ENCODE assay signal across 8 cellular contexts in genomic region chr17:44759096-44759915, GRCh38. TPM values are rescaled to one million over a fixed set of nuclear protein-coding genes. Genes with fewer than 3 reads are reported as not detected.
DNase-seq lines count a peak whose midpoint lies in the region; ATAC-seq and TF ChIP-seq lines count a peak whose summit lies in the region.

No MANE protein-coding gene starts in this region.

- in situ Hi-C loops in transverse colon (cut with MboI; ENCODE audit: low pct_ligation_motif_present in 1 of 4, low pct_unique_long_range_greater_than_20kb in 1 of 4, low sequenced_read_pairs in 3 of 4): no loop called here

- TF ChIP-seq CTCF in ascending aorta (IDR thresholded peaks at IDR 0.05): no peak
- no peak for TF ChIP-seq CTCF in transverse colon (IDR thresholded peaks at IDR 0.05)

- no peaks in the 10 kb centered on the region for H3K9me3 Mint-ChIP-seq in activated CD8-positive, alpha-beta memory T cell treated with anti-CD3 and anti-CD28 coated beads, Interleukin-2, amount 10 ng/mL, durations not matched to agents 7 days and 5 days (ENCODE audit: low read depth)

- H3K36me3 Mint-ChIP-seq in activated CD8-positive, alpha-beta memory T cell treated with anti-CD3 and anti-CD28 coated beads, Interleukin-2, amount 10 ng/mL, durations not matched to agents 7 days and 5 days: no peaks in the 10 kb centered on the region

- H3K27ac ChIP-seq in ascending aorta (no peak overlapping the region), iPS-20b (ENCODE audit: low read length) (no peak overlapping the region), transverse colon (no peak overlapping the region)

- peak overlapping the region; percentile 58 to 63 for H3K4me3 ChIP-seq in ascending aorta
- peak overlapping the region; percentile 54 for H3K4me3 ChIP-seq in iPS-20b (ENCODE audit: low read length)
- H3K4me3 ChIP-seq in transverse colon: peak overlapping the region; percentile 23 to 48 (median 31)

- intact Hi-C loops in ascending aorta (cut with DNase I) (no loop called here), transverse colon (cut with DNase I; ENCODE audit: low total_unique reads) (no loop called here)

- H3K4me1 Mint-ChIP-seq in activated CD8-positive, alpha-beta memory T cell treated with anti-CD3 and anti-CD28 coated beads, Interleukin-2, amount 10 ng/mL, durations not matched to agents 7 days and 5 days: no peaks in the 10 kb centered on the region

- H3K27ac Mint-ChIP-seq in activated CD8-positive, alpha-beta memory T cell treated with anti-CD3 and anti-CD28 coated beads, Interleukin-2, amount 10 ng/mL, durations not matched to agents 7 days and 5 days: no peak overlapping the region

- H3K36me3 ChIP-seq in ascending aorta: no peaks in the 10 kb centered on the region
- no peaks in the 10 kb centered on the region for H3K36me3 ChIP-seq in iPS-20b (ENCODE audit: insufficient read depth, low read depth, low read length)
- no peaks in the 10 kb centered on the region for H3K36me3 ChIP-seq in transverse colon

- CTCF ChIA-PET in activated CD8-positive, alpha-beta memory T cell treated with anti-CD3 and anti-CD28 coated beads, Interleukin-2, amount 10 ng/mL, durations not matched to agents 7 days and 5 days (lab: Charles Lee): interaction anchor here (0.9 to 1.5 kb wide), 4 partner anchors 10 to 68 kb away, joined by 3 to 5 read pairs (median 3); no protein-coding TSS in a partner anchor

- no peak for DNase-seq in activated CD8-positive, alpha-beta memory T cell treated with anti-CD3 and anti-CD28 coated beads, Interleukin-2, amount 10 ng/mL, durations not matched to agents 7 days and 5 days
- DNase-seq in activated CD8-positive, alpha-beta memory T cell treated with anti-CD3 and anti-CD28 coated beads for 24 hours: no peak
- DNase-seq in ascending aorta (ENCODE audit: low spot score in 2 of 2) (no peak), transverse colon (no peak), NAMALWA (ENCODE audit: low spot score) (no peak), GM19238 (ENCODE audit: insufficient read length, low spot score) (no peak)

- WGBS in transverse colon (ENCODE audit: low coverage in 1 of 2), 2 donors: 7% methylated on average over 12 of the region's 58 CpGs; no CpG with 5 or more reads in 1 of the 2 donors

- H3K27me3 ChIP-seq in ascending aorta (peaks cover 9% of the 10 kb centered on the region), iPS-20b (ENCODE audit: insufficient read depth, low read length) (peaks cover 50% of the 10 kb centered on the region), transverse colon (peaks cover 54% of the 10 kb centered on the region)

- H3K4me3 Mint-ChIP-seq in activated CD8-positive, alpha-beta memory T cell treated with anti-CD3 and anti-CD28 coated beads, Interleukin-2, amount 10 ng/mL, durations not matched to agents 7 days and 5 days: no peak overlapping the region

- no peak for TF ChIP-seq EP300 in transverse colon (IDR thresholded peaks at IDR 0.05; ENCODE audit: low read depth)

- peaks cover 5 to 13% of the 10 kb centered on the region in 2 donors for H3K4me1 ChIP-seq in ascending aorta
- H3K4me1 ChIP-seq in iPS-20b (ENCODE audit: insufficient read depth, low read length): no peaks in the 10 kb centered on the region
- peaks cover 5 to 13% (median 13%) of the 10 kb centered on the region in 4 donors for H3K4me1 ChIP-seq in transverse colon

- H3K27me3 Mint-ChIP-seq in activated CD8-positive, alpha-beta memory T cell treated with anti-CD3 and anti-CD28 coated beads, Interleukin-2, amount 10 ng/mL, durations not matched to agents 7 days and 5 days: peaks cover 28% of the 10 kb centered on the region

- no peak overlapping the region for H3K9ac ChIP-seq in iPS-20b (ENCODE audit: low read depth, low read length)

- ATAC-seq in activated CD8-positive, alpha-beta memory T cell treated with anti-CD3 and anti-CD28 coated beads, Interleukin-2, amount 10 ng/mL, durations not matched to agents 7 days and 5 days: peak; percentile 25
- ATAC-seq in GM21723 (IDR thresholded peaks at IDR 0.05; ENCODE audit: unreplicated experiment): no peak

- no peak for TF ChIP-seq POLR2A in transverse colon (IDR thresholded peaks at IDR 0.05)

- H3K9me3 ChIP-seq in ascending aorta (no peaks in the 10 kb centered on the region), iPS-20b (ENCODE audit: insufficient read depth, low read depth, low read length) (no peaks in the 10 kb centered on the region), transverse colon (no peaks in the 10 kb centered on the region)

RNA-seq across cellular contexts. Expression of gene ADAM11, which starts 0.5 kb away (rescaled TPM):
- under 1 TPM; 0.35 to 0.50 TPM for total RNA-seq in activated CD8-positive, alpha-beta memory T cell treated with anti-CD3 and anti-CD28 coated beads, Interleukin-2, amount 10 ng/mL, durations not matched to agents 7 days and 5 days
- not detected for total RNA-seq in ascending aorta
- total RNA-seq in transverse colon: 1 to 10 TPM in 1 of 4 donors, under 1 TPM in 3; 0.37 to 2.0 (median 0.72) TPM

RNA-seq across cellular contexts. Expression of gene DBF4B, which starts 50.8 kb away (rescaled TPM):
- total RNA-seq in activated CD8-positive, alpha-beta memory T cell treated with anti-CD3 and anti-CD28 coated beads, Interleukin-2, amount 10 ng/mL, durations not matched to agents 7 days and 5 days: 10 to 100 TPM; 43.8 to 53.2 TPM
- total RNA-seq in ascending aorta (9.7 TPM), transverse colon (1 to 10 TPM; 1.5 to 3.5 (median 2.5) TPM)
